Comparison of ENCODE assay signal across 2 cellular contexts in genomic region chr3:110575702-110576101, GRCh38.
TF ChIP-seq lines count a peak whose summit lies in the region.

No MANE protein-coding gene starts in this region.

TF ChIP-seq in HCT116, 20 proteins besides CTCF, POLR2A, EP300 and RAD21:
- TF ChIP-seq ELF1 (IDR thresholded peaks at IDR 0.05; ENCODE audit: borderline replicate concordance, low read depth): 0 out of 2 replicates have a peak, but pooled peaks have one; percentile 7
- 0 out of 2 replicates have a peak, but pooled peaks have one; percentile 15 for TF ChIP-seq CBX3 (IDR thresholded peaks at IDR 0.05; ENCODE audit: low read depth)
- no peak for TF ChIP-seq POLR2AphosphoS5 (IDR thresholded peaks at IDR 0.05; ENCODE audit: low read depth, low read length)
- TF ChIP-seq SP1 (IDR thresholded peaks at IDR 0.05; ENCODE audit: low read depth): 0 out of 2 replicates have a peak, but pooled peaks have one; percentile 9
TF ChIP-seq in HCT116: peak in this region for 3.

TF ChIP-seq in WTC11, 78 proteins besides CTCF, POLR2A, EP300 and RAD21:
- TF ChIP-seq TEAD4 (CRISPR knock-in tag; IDR thresholded peaks at IDR 0.05) (no peak), E2F5 (CRISPR knock-in tag; IDR thresholded peaks at IDR 0.05) (no peak), ATF3 (CRISPR knock-in tag; conservative IDR thresholded peaks at IDR 0.05) (no peak), CBFB (CRISPR knock-in tag; IDR thresholded peaks at IDR 0.05; ENCODE audit: low read depth) (no peak), FOXP1 (CRISPR knock-in tag; IDR thresholded peaks at IDR 0.05; ENCODE audit: borderline replicate concordance) (no peak), NR2C2 (CRISPR knock-in tag; IDR thresholded peaks at IDR 0.05) (no peak), ZNF263 (CRISPR knock-in tag; IDR thresholded peaks at IDR 0.05; ENCODE audit: low read depth) (no peak), MXD4 (CRISPR knock-in tag; IDR thresholded peaks at IDR 0.05; ENCODE audit: borderline replicate concordance) (no peak), EMX1 (CRISPR knock-in tag; IDR thresholded peaks at IDR 0.05) (no peak), FOXJ3 (CRISPR knock-in tag; IDR thresholded peaks at IDR 0.05; ENCODE audit: borderline replicate concordance) (no peak), TCF7 (CRISPR knock-in tag; IDR thresholded peaks at IDR 0.05; ENCODE audit: low read depth) (no peak), TEAD1 (CRISPR knock-in tag; IDR thresholded peaks at IDR 0.05) (no peak), ZNF232 (CRISPR knock-in tag; IDR thresholded peaks at IDR 0.05) (no peak), ZBTB43 (CRISPR knock-in tag; IDR thresholded peaks at IDR 0.05) (no peak), JUN (CRISPR knock-in tag; IDR thresholded peaks at IDR 0.05) (no peak)
- TF ChIP-seq, protein P1, sequence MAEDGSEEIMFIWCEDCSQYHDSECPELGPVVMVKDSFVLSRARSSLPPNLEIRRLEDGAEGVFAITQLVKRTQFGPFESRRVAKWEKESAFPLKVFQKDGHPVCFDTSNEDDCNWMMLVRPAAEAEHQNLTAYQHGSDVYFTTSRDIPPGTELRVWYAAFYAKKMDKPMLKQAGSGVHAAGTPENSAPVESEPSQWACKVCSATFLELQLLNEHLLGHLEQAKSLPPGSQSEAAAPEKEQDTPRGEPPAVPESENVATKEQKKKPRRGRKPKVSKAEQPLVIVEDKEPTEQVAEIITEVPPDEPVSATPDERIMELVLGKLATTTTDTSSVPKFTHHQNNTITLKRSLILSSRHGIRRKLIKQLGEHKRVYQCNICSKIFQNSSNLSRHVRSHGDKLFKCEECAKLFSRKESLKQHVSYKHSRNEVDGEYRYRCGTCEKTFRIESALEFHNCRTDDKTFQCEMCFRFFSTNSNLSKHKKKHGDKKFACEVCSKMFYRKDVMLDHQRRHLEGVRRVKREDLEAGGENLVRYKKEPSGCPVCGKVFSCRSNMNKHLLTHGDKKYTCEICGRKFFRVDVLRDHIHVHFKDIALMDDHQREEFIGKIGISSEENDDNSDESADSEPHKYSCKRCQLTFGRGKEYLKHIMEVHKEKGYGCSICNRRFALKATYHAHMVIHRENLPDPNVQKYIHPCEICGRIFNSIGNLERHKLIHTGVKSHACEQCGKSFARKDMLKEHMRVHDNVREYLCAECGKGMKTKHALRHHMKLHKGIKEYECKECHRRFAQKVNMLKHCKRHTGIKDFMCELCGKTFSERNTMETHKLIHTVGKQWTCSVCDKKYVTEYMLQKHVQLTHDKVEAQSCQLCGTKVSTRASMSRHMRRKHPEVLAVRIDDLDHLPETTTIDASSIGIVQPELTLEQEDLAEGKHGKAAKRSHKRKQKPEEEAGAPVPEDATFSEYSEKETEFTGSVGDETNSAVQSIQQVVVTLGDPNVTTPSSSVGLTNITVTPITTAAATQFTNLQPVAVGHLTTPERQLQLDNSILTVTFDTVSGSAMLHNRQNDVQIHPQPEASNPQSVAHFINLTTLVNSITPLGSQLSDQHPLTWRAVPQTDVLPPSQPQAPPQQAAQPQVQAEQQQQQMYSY (CRISPR knock-in tag; IDR thresholded peaks at IDR 0.05): no peak
- TF ChIP-seq, protein P2, sequence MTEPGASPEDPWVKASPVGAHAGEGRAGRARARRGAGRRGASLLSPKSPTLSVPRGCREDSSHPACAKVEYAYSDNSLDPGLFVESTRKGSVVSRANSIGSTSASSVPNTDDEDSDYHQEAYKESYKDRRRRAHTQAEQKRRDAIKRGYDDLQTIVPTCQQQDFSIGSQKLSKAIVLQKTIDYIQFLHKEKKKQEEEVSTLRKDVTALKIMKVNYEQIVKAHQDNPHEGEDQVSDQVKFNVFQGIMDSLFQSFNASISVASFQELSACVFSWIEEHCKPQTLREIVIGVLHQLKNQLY (CRISPR knock-in tag; IDR thresholded peaks at IDR 0.05): no peak
- TF ChIP-seq, protein P3, sequence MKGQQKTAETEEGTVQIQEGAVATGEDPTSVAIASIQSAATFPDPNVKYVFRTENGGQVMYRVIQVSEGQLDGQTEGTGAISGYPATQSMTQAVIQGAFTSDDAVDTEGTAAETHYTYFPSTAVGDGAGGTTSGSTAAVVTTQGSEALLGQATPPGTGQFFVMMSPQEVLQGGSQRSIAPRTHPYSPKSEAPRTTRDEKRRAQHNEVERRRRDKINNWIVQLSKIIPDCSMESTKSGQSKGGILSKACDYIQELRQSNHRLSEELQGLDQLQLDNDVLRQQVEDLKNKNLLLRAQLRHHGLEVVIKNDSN (CRISPR knock-in tag; IDR thresholded peaks at IDR 0.05): no peak
TF ChIP-seq in WTC11: peak in this region for 0.
